9 cellular contexts compared by ENCODE assay signal in genomic region chr10:102460836-102461186, GRCh38. TPM values are rescaled to one million over a fixed set of nuclear protein-coding genes. Genes with fewer than 3 reads are reported as not detected.
A peak's percentile ranks its signal among the peaks of the same experiment; 100 is the strongest.
DNase-seq lines count a peak whose midpoint lies in the region; ATAC-seq and TF ChIP-seq lines count a peak whose summit lies in the region.
"Had no signal": no experiment of that assay in that cellular context is flagged by ENCODE, and none has a peak within 500 bp of the region (broad histone marks: within the 10 kb centered on the region; RNA-seq: fewer than 3 reads in every experiment).

No MANE protein-coding gene starts in this region.

- H3K27me3 ChIP-seq in CD4-positive, alpha-beta T cell (ENCODE audit: control insufficient read depth, insufficient read depth, low read length): no peaks in the 10 kb centered on the region
- H3K27me3 ChIP-seq in KMS-11 (ENCODE audit: insufficient read depth, low read depth) (no peaks in the 10 kb centered on the region), dorsolateral prefrontal cortex (no peaks in the 10 kb centered on the region)

- intact Hi-C loops in CD4-positive, alpha-beta T cell (cut with DNase I, micrococcal nuclease): loop anchor here (1.0 to 2.0 kb wide), 5 partner anchors 10 to 42 kb away; partner anchors contain the start of genes C10orf95 (in 1 of the 2), CUEDC2 (in 1 of the 2) and PSD (in 1 of the 2)
- intact Hi-C loops in dorsolateral prefrontal cortex (cut with DNase I): loop anchor here (5.0 kb wide), 3 partner anchors 39 to 309 kb away; partner anchors contain the start of genes FBXL15 (in 2 of the 2), ACTR1A (in 1 of the 2), NOLC1 (in 1 of the 2) and SUFU (in 1 of the 2)

- POLR2A ChIA-PET in CD4-positive, alpha-beta T cell (lab: Charles Lee): interaction anchor here (0.8 to 6.4 kb wide), 11 partner anchors 10 to 337 kb away, joined by 3 to 90 read pairs (median 7); partner anchors contain the start of genes ACTR1A, C10orf95, CUEDC2 and NFKB2

- CTCF ChIA-PET in CD4-positive, alpha-beta T cell (lab: Charles Lee): interaction anchor here (1.3 to 3.2 kb wide), 4 partner anchors 10 to 57 kb away, joined by 4 to 19 read pairs (median 10); partner anchors contain the start of genes C10orf95 and FBXL15

- no peaks in the 10 kb centered on the region for H3K36me3 ChIP-seq in KMS-11 (ENCODE audit: insufficient read depth)

- H3K9me3 Mint-ChIP-seq in CD4-positive, alpha-beta T cell: no peaks in the 10 kb centered on the region
- no peaks in the 10 kb centered on the region for H3K9me3 Mint-ChIP-seq in nephron progenitor cell

- in situ Hi-C loops in GM13977 (cut with MboI; ENCODE audit: low pct_unique_long_range_greater_than_20kb, low sequenced_read_pairs, unreplicated experiment): no loop called here

- peaks cover 2% of the 10 kb centered on the region for H3K36me3 Mint-ChIP-seq in CD4-positive, alpha-beta T cell (ENCODE audit: low read depth)
- peaks cover 2% of the 10 kb centered on the region for H3K36me3 Mint-ChIP-seq in nephron progenitor cell (ENCODE audit: low read depth)

- peak overlapping the region; percentile 92 for H3K4me3 Mint-ChIP-seq in CD4-positive, alpha-beta T cell
- H3K4me3 Mint-ChIP-seq in nephron progenitor cell: peak overlapping the region; percentile 69

- H3K4me2 ChIP-seq in KMS-11: peak overlapping the region; percentile 84

- TF ChIP-seq CTCF in CD4-positive, alpha-beta T cell (IDR thresholded peaks at IDR 0.05): no peak
- TF ChIP-seq CTCF in KMS-11 (conservative IDR thresholded peaks at IDR 0.05; ENCODE audit: low read depth, low read length) (no peak), dorsolateral prefrontal cortex (IDR thresholded peaks at IDR 0.05 in 54 of 56, conservative IDR thresholded peaks at IDR 0.05 in 2 of 56; ENCODE audit: low read depth in 1 of 56, partially characterized antibody in 56 of 56) (no peak), nephron progenitor cell (IDR thresholded peaks at IDR 0.05) (no peak), GM13977 (IDR thresholded peaks at IDR 0.05; ENCODE audit: extremely low read depth, insufficient read depth, missing control alignments) (no peak)

- peak overlapping the region; percentile 70 for H3K27ac Mint-ChIP-seq in CD4-positive, alpha-beta T cell
- H3K27ac Mint-ChIP-seq in nephron progenitor cell: no peak overlapping the region

- H3K4me3 ChIP-seq in KMS-11 (IDR thresholded peaks at IDR 0.05; ENCODE audit: insufficient read depth, low read depth, low read length) (no peak overlapping the region), dorsolateral prefrontal cortex (peak overlapping the region; percentile 39 to 83 (median 71))

- H3K27ac ChIP-seq in CD4-positive, alpha-beta T cell (ENCODE audit: low read depth, low read length): no peak overlapping the region
- H3K27ac ChIP-seq in KMS-11 (peak overlapping the region; percentile 37; the same call in 1 of the 2 replicates), dorsolateral prefrontal cortex (peak overlapping the region in 53 of 59 donors; percentile 4 to 86 (median 66))

- peaks cover 22% of the 10 kb centered on the region for H3K4me1 ChIP-seq in KMS-11 (ENCODE audit: low read depth, poor library complexity, severe bottlenecking)

- H3K9ac ChIP-seq in KMS-11: peak overlapping the region; percentile 47; the same call in 1 of the 2 replicates

- peak overlapping the region; percentile 98 for H2AFZ ChIP-seq in KMS-11 (ENCODE audit: low read depth)

- ATAC-seq in CD4-positive, alpha-beta T cell (ENCODE audit: poor library complexity): no peak
- ATAC-seq in GM21423 (IDR thresholded peaks at IDR 0.05; ENCODE audit: unreplicated experiment): peak; percentile 24

- no peaks in the 10 kb centered on the region for H3K9me3 ChIP-seq in CD4-positive, alpha-beta T cell (ENCODE audit: control insufficient read depth, low read length)

- H4K20me1 ChIP-seq in KMS-11 (ENCODE audit: insufficient read depth): no peaks in the 10 kb centered on the region

- DNase-seq in CD4-positive, alpha-beta T cell: no peak
- DNase-seq in dorsolateral prefrontal cortex (peak in 1 of 10 donors; percentile 50), nephron progenitor cell (no peak), GM13977 (ENCODE audit: low spot score) (no peak), NOMO-1 treated with DMSO at 0.1 percent for 48 hours (lab: John Stamatoyannopoulos, UW; ENCODE audit: unreplicated experiment) (no peak), NCI-H1048 (lab: John Stamatoyannopoulos, UW) (no peak)

- no peaks in the 10 kb centered on the region for H3K27me3 Mint-ChIP-seq in CD4-positive, alpha-beta T cell
- peaks cover 33% of the 10 kb centered on the region for H3K27me3 Mint-ChIP-seq in nephron progenitor cell (ENCODE audit: low read depth, poor library complexity)

- peaks cover 29% of the 10 kb centered on the region for H3K4me1 Mint-ChIP-seq in CD4-positive, alpha-beta T cell (ENCODE audit: low read depth)
- peaks cover 47% of the 10 kb centered on the region for H3K4me1 Mint-ChIP-seq in nephron progenitor cell

- H3K79me2 ChIP-seq in KMS-11 (ENCODE audit: insufficient read depth, low read depth): no peaks in the 10 kb centered on the region

RNA-seq across cellular contexts. Expression of gene C10orf95, which starts 9.5 kb away (rescaled TPM):
- total RNA-seq in CD4-positive, alpha-beta T cell: under 1 TPM; 0.16 to 0.28 TPM
- 1 to 10 TPM in 4 of 120 experiments, under 1 TPM in 54, not detected in 62; 0.26 to 1.3 (median 0.45) TPM for total RNA-seq in dorsolateral prefrontal cortex
- total RNA-seq: M059J had no signal

RNA-seq across cellular contexts. Expression of gene CUEDC2, which starts 28.4 kb away (rescaled TPM):
- 10 to 100 TPM; 25.5 to 25.6 TPM for total RNA-seq in CD4-positive, alpha-beta T cell
- total RNA-seq in dorsolateral prefrontal cortex: 100 to 1,000 TPM in 6 of 120 experiments, 10 to 100 TPM in 114; 53.3 to 107 (median 81.5) TPM

RNA-seq across cellular contexts. Expression of gene FBXL15, which starts 40.2 kb away (rescaled TPM):
- 10 to 100 TPM; 10.2 to 10.4 TPM for total RNA-seq in CD4-positive, alpha-beta T cell
- total RNA-seq in dorsolateral prefrontal cortex: 10 to 100 TPM; 13.9 to 50.1 (median 32.5) TPM

RNA-seq across cellular contexts. Expression of gene ACTR1A, which starts 41.7 kb away (rescaled TPM):
- total RNA-seq in CD4-positive, alpha-beta T cell: 10 to 100 TPM; 43.3 to 46.3 TPM
- total RNA-seq in dorsolateral prefrontal cortex: 100 to 1,000 TPM; 106 to 185 (median 154) TPM

RNA-seq across cellular contexts. Expression of gene PSD, which starts 42.2 kb away (rescaled TPM):
- total RNA-seq in CD4-positive, alpha-beta T cell: 10 to 100 TPM; 16.7 to 17.8 TPM
- 100 to 1,000 TPM in 119 of 120 experiments, 10 to 100 TPM in 1; 92.5 to 483 (median 306) TPM for total RNA-seq in dorsolateral prefrontal cortex
- total RNA-seq: M059J had no signal
